ENCODE assay signal across 23 cellular contexts in genomic region chr10:132715791-132716680, GRCh38.
DNase-seq lines count a peak whose midpoint lies in the region; ATAC-seq, FAIRE-seq and TF ChIP-seq lines count a peak whose summit lies in the region.
"Had no signal": no experiment of that assay in that cellular context is flagged by ENCODE, and none has a peak within 500 bp of the region (broad histone marks: within the 10 kb centered on the region; RNA-seq: fewer than 3 reads in every experiment).

No MANE protein-coding gene starts in this region.

- H4K20me1 ChIP-seq in GM23338 (replicated peaks; ENCODE audit: insufficient read depth), result no peaks in the 10 kb centered on the region

- no peak overlapping the region for H3K4me3 ChIP-seq in GM23338
- H3K4me3 ChIP-seq in kidney (ENCODE audit: low read length in 2 of 2), result no peak overlapping the region
- no peak overlapping the region for H3K4me3 ChIP-seq in psoas muscle
- H3K4me3 ChIP-seq: esophagus squamous epithelium, gastrocnemius medialis, K562, MG63 had no signal

- H3K79me2 ChIP-seq in GM23338 (replicated peaks; ENCODE audit: insufficient read depth), result no peaks in the 10 kb centered on the region

- H3K36me3 ChIP-seq in GM23338 (ENCODE audit: insufficient read depth) (no peaks in the 10 kb centered on the region), kidney (ENCODE audit: control insufficient read depth in 1 of 2, insufficient read depth in 2 of 2, low read length in 2 of 2) (peaks cover 7% of the 10 kb centered on the region in 2 donors), psoas muscle (ENCODE audit: insufficient read depth in 1 of 2, low read depth in 1 of 2) (peaks cover 0 to 13% of the 10 kb centered on the region in 2 donors)
- H3K36me3 ChIP-seq: MG63 had no signal

- H3K9me3 ChIP-seq in kidney (ENCODE audit: control insufficient read depth in 1 of 2, low read length in 2 of 2) (no peaks in the 10 kb centered on the region), psoas muscle (no peaks in the 10 kb centered on the region)
- H3K9me3 ChIP-seq: gastrocnemius medialis, MG63 had no signal

- H3K27me3 Mint-ChIP-seq in GM23338 (ENCODE audit: insufficient read depth, low read depth, poor library complexity), result peaks cover 9% of the 10 kb centered on the region
- H3K27me3 Mint-ChIP-seq in activated naive CD4-positive, alpha-beta T cell treated with anti-CD3 and anti-CD28 coated beads, Interleukin-2, amount 10 ng/mL, durations not matched to agents 7 days and 5 days, result no peaks in the 10 kb centered on the region
- H3K27me3 Mint-ChIP-seq: activated naive CD8-positive, alpha-beta T cell treated with anti-CD3 and anti-CD28 coated beads, Interleukin-2, amount 10 ng/mL, durations not matched to agents 7 days and 5 days; activated T-helper 17 cell treated with anti-CD3 and anti-CD28 coated beads, Interleukin-2, amount 50 U/mL, for 72 hours had no signal

- CTCF ChIA-PET in activated naive CD4-positive, alpha-beta T cell treated with anti-CD3 and anti-CD28 coated beads, Interleukin-2, amount 10 ng/mL, durations not matched to agents 7 days and 5 days (lab: Charles Lee), result no interaction called here

- peak overlapping the region; percentile 59; the same call in 1 of the 2 replicates for H3K27ac ChIP-seq in GM23338 (ENCODE audit: low read depth)
- peak overlapping the region; percentile 96 for H3K27ac ChIP-seq in caudate nucleus (ENCODE audit: low read depth, low read length)
- no peak overlapping the region for H3K27ac ChIP-seq in kidney (ENCODE audit: low read depth in 2 of 2, low read length in 2 of 2)
- no peak overlapping the region for H3K27ac ChIP-seq in psoas muscle
- H3K27ac ChIP-seq: C4-2B, esophagus squamous epithelium, gastrocnemius medialis had no signal

- peak overlapping the region; percentile 52; the same call in 1 of the 2 replicates for H3K27ac Mint-ChIP-seq in GM23338
- H3K27ac Mint-ChIP-seq in activated naive CD4-positive, alpha-beta T cell treated with anti-CD3 and anti-CD28 coated beads, Interleukin-2, amount 10 ng/mL, durations not matched to agents 7 days and 5 days, result no peak overlapping the region
- H3K27ac Mint-ChIP-seq: activated naive CD8-positive, alpha-beta T cell treated with anti-CD3 and anti-CD28 coated beads, Interleukin-2, amount 10 ng/mL, durations not matched to agents 7 days and 5 days; activated T-helper 17 cell treated with anti-CD3 and anti-CD28 coated beads, Interleukin-2, amount 50 U/mL, for 72 hours; mesothelial cell of epicardium had no signal

- H3K27me3 ChIP-seq in GM23338 (ENCODE audit: insufficient read depth) (no peaks in the 10 kb centered on the region), psoas muscle (ENCODE audit: insufficient read depth in 3 of 3, low read length in 2 of 3) (no peaks in the 10 kb centered on the region)
- H3K27me3 ChIP-seq: esophagus squamous epithelium, gastrocnemius medialis, MG63 had no signal

- H2AFZ ChIP-seq in GM23338, result no peak overlapping the region

- TF ChIP-seq CTCF in GM23338 (conservative IDR thresholded peaks at IDR 0.05; ENCODE audit: low read depth in 2 of 2), result no peak
- no peak for TF ChIP-seq CTCF in kidney (IDR thresholded peaks at IDR 0.05; ENCODE audit: borderline replicate concordance, extremely low read depth, insufficient read depth)
- TF ChIP-seq CTCF in psoas muscle (IDR thresholded peaks at IDR 0.05), result no peak

- H3K36me3 Mint-ChIP-seq in GM23338 (ENCODE audit: low read depth), result no peaks in the 10 kb centered on the region; the same call in 2 of the 3 replicates
- peaks cover 9% of the 10 kb centered on the region for H3K36me3 Mint-ChIP-seq in activated naive CD4-positive, alpha-beta T cell treated with anti-CD3 and anti-CD28 coated beads, Interleukin-2, amount 10 ng/mL, durations not matched to agents 7 days and 5 days

- ATAC-seq in GM23338 (no peak), psoas muscle (no peak)
- ATAC-seq: activated T-helper 17 cell treated with anti-CD3 and anti-CD28 coated beads, Interleukin-2, amount 50 U/mL, for 72 hours; gastrocnemius medialis; K562; left colon had no signal

- FAIRE-seq in kidney (lab: Jason Lieb, UNC), result no peak
- FAIRE-seq: colon, K562, RCC 7860 had no signal

- H3K4me1 Mint-ChIP-seq in GM23338, result peaks cover 18% of the 10 kb centered on the region
- no peaks in the 10 kb centered on the region for H3K4me1 Mint-ChIP-seq in activated naive CD4-positive, alpha-beta T cell treated with anti-CD3 and anti-CD28 coated beads, Interleukin-2, amount 10 ng/mL, durations not matched to agents 7 days and 5 days
- H3K4me1 Mint-ChIP-seq: mesothelial cell of epicardium had no signal

- H3K9me2 ChIP-seq in GM23338 (ENCODE audit: insufficient read depth), result no peaks in the 10 kb centered on the region

- WGBS in psoas muscle, 3 donors, result 84 to 89% (median 86%) methylated on average over 47 of the region's 47 CpGs

- H3K4me2 ChIP-seq in GM23338, result no peak overlapping the region

- H3K9ac ChIP-seq in kidney (ENCODE audit: low read length in 2 of 2), result no peak overlapping the region

- H3K9me3 Mint-ChIP-seq in GM23338, result 0 out of 3 replicates have a peak, but pooled peaks cover 6% of the 10 kb centered on the region
- H3K9me3 Mint-ChIP-seq in activated naive CD4-positive, alpha-beta T cell treated with anti-CD3 and anti-CD28 coated beads, Interleukin-2, amount 10 ng/mL, durations not matched to agents 7 days and 5 days, result peaks cover 1% of the 10 kb centered on the region
- H3K9me3 Mint-ChIP-seq: activated naive CD8-positive, alpha-beta T cell treated with anti-CD3 and anti-CD28 coated beads, Interleukin-2, amount 10 ng/mL, durations not matched to agents 7 days and 5 days; activated T-helper 17 cell treated with anti-CD3 and anti-CD28 coated beads, Interleukin-2, amount 50 U/mL, for 72 hours; mesothelial cell of epicardium had no signal

- no peaks in the 10 kb centered on the region for H3F3A ChIP-seq in GM23338 (replicated peaks; ENCODE audit: low read depth)

- no peak for DNase-seq in GM23338 (ENCODE audit: low spot score)
- DNase-seq in caudate nucleus (lab: John Stamatoyannopoulos, UW), result no peak
- peak; percentile 55 for DNase-seq in kidney
- peak; percentile 7 to 36 for DNase-seq in psoas muscle
- no peak for DNase-seq in activated naive CD4-positive, alpha-beta T cell treated with anti-CD3 and anti-CD28 coated beads, Interleukin-2, amount 10 ng/mL, durations not matched to agents 7 days and 5 days
- no peak for DNase-seq in stimulated activated CD4-positive, alpha-beta T cell treated with anti-CD3 and anti-CD28 coated beads, Interleukin-2, amount 100 ng/mL, for 48 hours
- no peak for DNase-seq in NCI-H1048 (lab: John Stamatoyannopoulos, UW)
- DNase-seq in mucosa of gallbladder (ENCODE audit: low spot score), result no peak
- DNase-seq: activated CD4-positive, alpha-beta T cell treated with anti-CD3 and anti-CD28 coated beads, Interleukin-2, amount 50 U/mL, for 1 hour; activated naive CD8-positive, alpha-beta T cell treated with anti-CD3 and anti-CD28 coated beads, Interleukin-2, amount 10 ng/mL, durations not matched to agents 7 days and 5 days; esophagus squamous epithelium; gastrocnemius medialis; MG63; NCI-H1436; NCI-H524; T-helper 9 cell had no signal

- intact Hi-C loops in kidney (cut with DNase I), result no loop called here
- intact Hi-C loops in psoas muscle (cut with DNase I), result no loop called here

- H3K4me3 Mint-ChIP-seq in GM23338, result no peak overlapping the region
- H3K4me3 Mint-ChIP-seq in activated naive CD4-positive, alpha-beta T cell treated with anti-CD3 and anti-CD28 coated beads, Interleukin-2, amount 10 ng/mL, durations not matched to agents 7 days and 5 days, result no peak overlapping the region
- H3K4me3 Mint-ChIP-seq: activated naive CD8-positive, alpha-beta T cell treated with anti-CD3 and anti-CD28 coated beads, Interleukin-2, amount 10 ng/mL, durations not matched to agents 7 days and 5 days; activated T-helper 17 cell treated with anti-CD3 and anti-CD28 coated beads, Interleukin-2, amount 50 U/mL, for 72 hours; mesothelial cell of epicardium had no signal

- H3K4me1 ChIP-seq in GM23338 (ENCODE audit: insufficient read depth) (no peaks in the 10 kb centered on the region), kidney (ENCODE audit: control insufficient read depth in 1 of 2, insufficient read depth in 1 of 2, low read depth in 1 of 2, low read length in 2 of 2) (no peaks in the 10 kb centered on the region), psoas muscle (no peaks in the 10 kb centered on the region)
- H3K4me1 ChIP-seq: esophagus squamous epithelium, gastrocnemius medialis had no signal

TF ChIP-seq in GM23338, 12 proteins besides CTCF, POLR2A, EP300 and RAD21 (continues in another document):
- TF ChIP-seq ZNF331 (CRISPR knock-in tag; IDR thresholded peaks at IDR 0.05; ENCODE audit: low read depth) (no peak), ZNF114 (CRISPR knock-in tag; IDR thresholded peaks at IDR 0.05) (no peak), EZH2phosphoT487 (IDR thresholded peaks at IDR 0.05; ENCODE audit: unreplicated experiment) (no peak), REST (IDR thresholded peaks at IDR 0.05; ENCODE audit: unreplicated experiment) (no peak)

Comparison
In these comparisons a context has a peak if more than half of its experiments do, and no peak if none do; other contexts are left out.
1. DNase-seq: peak in kidney (single experiment) and psoas muscle (2 of 2); none in GM23338 (single experiment), caudate nucleus (0 of 61), activated naive CD4-positive, alpha-beta T cell treated with anti-CD3 and anti-CD28 coated beads, Interleukin-2, amount 10 ng/mL, durations not matched to agents 7 days and 5 days (single experiment), stimulated activated CD4-positive, alpha-beta T cell treated with anti-CD3 and anti-CD28 coated beads, Interleukin-2, amount 100 ng/mL, for 48 hours (0 of 2), NCI-H1048 (single experiment) and mucosa of gallbladder (single experiment).
2. H3K27ac ChIP-seq: peak in GM23338 (single experiment) and caudate nucleus (single experiment); none in kidney (0 of 2) and psoas muscle (single experiment).